ENCODE assay signal across 8 cellular contexts in genomic region chr19:633068-633785, GRCh38. TPM values are rescaled to one million over a fixed set of nuclear protein-coding genes. Genes with fewer than 3 reads are reported as not detected.
DNase-seq lines count a peak whose midpoint lies in the region; ATAC-seq and TF ChIP-seq lines count a peak whose summit lies in the region.

Gene POLRMT, minus strand, starts transcription at chr19:633537. Its CDS starts 25 bp downstream, at chr19:633512.

- ATAC-seq in GM21786 (IDR thresholded peaks at IDR 0.05; ENCODE audit: unreplicated experiment) = peak; percentile 77

- TF ChIP-seq CTCF in Peyer's patch (IDR thresholded peaks at IDR 0.05) = peak in 4 of 6 experiments; percentile 9 to 46 (median 30)

- H3K27me3 ChIP-seq in Peyer's patch (no peaks in the 10 kb centered on the region), esophagus (ENCODE audit: control insufficient read depth in 1 of 2, insufficient read depth in 2 of 2, low read length in 2 of 2) (no peaks in the 10 kb centered on the region), mucosa of rectum (ENCODE audit: control insufficient read depth in 2 of 2, insufficient read depth in 2 of 2, low read length in 2 of 2) (no peaks in the 10 kb centered on the region)

- H3K9me3 ChIP-seq in KOPT-K1 (ENCODE audit: insufficient read depth, low read length, poor library complexity, severe bottlenecking) (no peaks in the 10 kb centered on the region), Peyer's patch (no peaks in the 10 kb centered on the region), esophagus (ENCODE audit: control insufficient read depth in 2 of 2, insufficient read depth in 1 of 2, low read depth in 1 of 2, low read length in 1 of 2) (no peaks in the 10 kb centered on the region), mucosa of rectum (ENCODE audit: control insufficient read depth in 2 of 2, low read length in 2 of 2) (no peaks in the 10 kb centered on the region)

- H3K36me3 ChIP-seq in KOPT-K1 (ENCODE audit: insufficient read depth, low read length) (peaks cover 30% of the 10 kb centered on the region), Peyer's patch (peaks cover 0 to 31% (median 0%) of the 10 kb centered on the region in 3 donors), esophagus (ENCODE audit: control insufficient read depth in 2 of 2, insufficient read depth in 2 of 2, low read length in 1 of 2) (peaks cover 0 to 17% of the 10 kb centered on the region in 2 donors), mucosa of rectum (ENCODE audit: control insufficient read depth in 2 of 2, insufficient read depth in 2 of 2, low read length in 2 of 2) (peaks cover 0 to 5% of the 10 kb centered on the region in 2 donors)

- H3K4me3 ChIP-seq in Peyer's patch = peak within 1 kb of the TSS; percentile 54 to 99 (median 72)
- H3K4me3 ChIP-seq in esophagus (ENCODE audit: low read depth in 1 of 2, low read length in 2 of 2) = peak within 1 kb of the TSS; percentile 75 to 82
- H3K4me3 ChIP-seq in mucosa of rectum (ENCODE audit: low read length in 2 of 2) = peak within 1 kb of the TSS; percentile 88 to 89

- DNase-seq in DMS53 treated with DMSO at 0.1 percent for 48 hours (lab: John Stamatoyannopoulos, UW; ENCODE audit: unreplicated experiment) = peak; percentile 85
- DNase-seq in Peyer's patch = peak; percentile 97 to 99 (median 98)
- DNase-seq in activated T-cell treated with anti-CD3 and anti-CD28 coated beads, Interleukin-2, amount 50 U/mL, for 48 hours = peak; percentile 95 to 96
- DNase-seq in stimulated activated CD8-positive, alpha-beta memory T cell treated with anti-CD3 and anti-CD28 coated beads, Interleukin-4, amount 100 ng/mL, for 4 hours (ENCODE audit: low read depth in 2 of 2, low spot score in 1 of 2) = peak; percentile 89 to 94

- peak; percentile 35 to 50 for TF ChIP-seq POLR2A in Peyer's patch (IDR thresholded peaks at IDR 0.05)

- H3K4me1 ChIP-seq in Peyer's patch (peaks cover 0 to 26% (median 12%) of the 10 kb centered on the region in 4 donors), esophagus (ENCODE audit: control insufficient read depth in 2 of 2, insufficient read depth in 2 of 2, low read length in 1 of 2) (peaks cover 3 to 12% of the 10 kb centered on the region in 2 donors), mucosa of rectum (ENCODE audit: control insufficient read depth in 2 of 2, insufficient read depth in 2 of 2, low read length in 2 of 2) (peaks cover 16 to 17% of the 10 kb centered on the region in 2 donors)

- 0% methylated on average over 60 to 67 of the region's 67 CpGs for WGBS in esophagus, 2 donors

- H3K9ac ChIP-seq in mucosa of rectum (ENCODE audit: low read depth in 1 of 2, low read length in 2 of 2) = peak within 1 kb of the TSS; percentile 60 to 78

- H3K27ac ChIP-seq in KOPT-K1 (ENCODE audit: low read depth, low read length, poor library complexity, severe bottlenecking) = peak within 1 kb of the TSS; percentile 61
- peak within 1 kb of the TSS; percentile 63 to 86 (median 84) for H3K27ac ChIP-seq in Peyer's patch
- H3K27ac ChIP-seq in esophagus (ENCODE audit: low read depth in 2 of 2, low read length in 1 of 2) = peak within 1 kb of the TSS; percentile 48 to 53
- H3K27ac ChIP-seq in mucosa of rectum (ENCODE audit: low read depth in 2 of 2, low read length in 2 of 2) = peak within 1 kb of the TSS; percentile 69 to 70

RNA-seq across cellular contexts. Expression of gene POLRMT, which starts in this region (rescaled TPM):
- total RNA-seq in Peyer's patch = 100 to 1,000 TPM in 1 of 4 donors, 10 to 100 TPM in 3; 33.8 to 119 (median 70.5) TPM
- polyA plus RNA-seq in esophagus = 10 to 100 TPM; 35.6 to 56.1 TPM

Comparison
In these comparisons a context has a peak if more than half of its experiments do, and no peak if none do; other contexts are left out.
1. Peak in every context shown above with its lines: DNase-seq, ATAC-seq, H3K4me3 ChIP-seq and H3K27ac ChIP-seq.